Comparison of ENCODE assay signal across 16 cellular contexts in the genomic region with DNA sequence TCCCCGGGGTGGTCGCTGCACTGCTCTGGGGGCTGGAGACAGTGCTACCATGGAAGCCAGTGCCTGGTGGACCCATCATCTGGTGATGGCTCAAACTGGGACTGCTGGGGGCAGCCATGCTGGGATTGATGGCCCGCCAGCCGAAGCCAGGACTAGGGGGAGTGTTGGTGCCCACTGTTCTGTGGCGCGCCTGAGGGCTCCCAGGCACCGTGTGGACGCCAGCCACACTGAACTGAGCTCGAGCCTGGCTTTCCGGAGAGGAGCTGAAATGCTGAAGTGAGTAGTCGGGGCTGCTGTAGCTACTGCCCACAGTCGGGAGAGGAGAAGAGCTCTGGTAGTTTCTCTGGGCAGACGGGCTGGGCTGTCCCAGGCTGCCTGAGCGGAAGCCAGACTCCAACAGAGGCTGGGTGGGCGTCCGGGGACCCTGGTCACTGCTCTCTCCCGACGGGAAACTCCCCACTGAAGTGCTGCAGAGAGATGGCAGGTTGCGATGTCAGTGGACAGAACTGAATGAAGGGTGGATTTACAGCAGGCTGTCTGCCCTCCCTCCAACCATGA.
DNase-seq lines count a peak whose midpoint lies in the region; ATAC-seq and TF ChIP-seq lines count a peak whose summit lies in the region.
"Had no signal": no experiment of that assay in that cellular context is flagged by ENCODE, and none has a peak within 500 bp of the region (broad histone marks: within the 10 kb centered on the region; RNA-seq: fewer than 3 reads in every experiment).

No MANE protein-coding gene starts in this region.

- H3K9ac ChIP-seq in trophoblast cell (ENCODE audit: low read length) = no peak overlapping the region
- H3K9ac ChIP-seq in colonic mucosa (ENCODE audit: low read depth in 2 of 2, low read length in 2 of 2) = no peak overlapping the region

- no peaks in the 10 kb centered on the region for H3K9me3 Mint-ChIP-seq in chondrocyte (ENCODE audit: low read depth)
- H3K9me3 Mint-ChIP-seq: CD8-positive, alpha-beta memory T cell had no signal

- H3K27ac ChIP-seq in left ventricle myocardium inferior (replicated peaks) (peak overlapping the region; percentile 95), trophoblast cell (ENCODE audit: low read depth, low read length) (no peak overlapping the region), tibial artery (peak overlapping the region; percentile 61 to 64), colonic mucosa (no peak overlapping the region)

- H2BK5ac ChIP-seq in trophoblast cell (ENCODE audit: low read depth, low read length, poor library complexity) = no peak overlapping the region

- intact Hi-C loops in left ventricle myocardium inferior (cut with micrococcal nuclease) = no loop called here
- intact Hi-C loops in tibial artery (cut with DNase I; ENCODE audit: low total_unique reads) = no loop called here
- intact Hi-C loops in colonic mucosa (cut with DNase I) = no loop called here

- H3K9me3 ChIP-seq in left ventricle myocardium inferior (replicated peaks) = no peaks in the 10 kb centered on the region
- H3K9me3 ChIP-seq in trophoblast cell (ENCODE audit: insufficient read depth, low read depth, low read length) = peaks cover 3% of the 10 kb centered on the region
- no peaks in the 10 kb centered on the region for H3K9me3 ChIP-seq in tibial artery
- H3K9me3 ChIP-seq in colonic mucosa = no peaks in the 10 kb centered on the region

- no peaks in the 10 kb centered on the region for H3K27me3 Mint-ChIP-seq in chondrocyte (ENCODE audit: low read depth)

- peak overlapping the region; percentile 15 for H4K12ac ChIP-seq in trophoblast cell (ENCODE audit: low read depth, low read length)

- peaks cover 40% of the 10 kb centered on the region for H3K4me1 Mint-ChIP-seq in chondrocyte (ENCODE audit: low read depth)
- H3K4me1 Mint-ChIP-seq: CD8-positive, alpha-beta memory T cell had no signal

- peaks cover 60% of the 10 kb centered on the region for H3K36me3 Mint-ChIP-seq in chondrocyte (ENCODE audit: low read depth)
- H3K36me3 Mint-ChIP-seq: CD8-positive, alpha-beta memory T cell had no signal

- H2AK5ac ChIP-seq in trophoblast cell (ENCODE audit: low read length) = no peak overlapping the region

- H4K91ac ChIP-seq in trophoblast cell (ENCODE audit: low read depth, low read length) = no peak overlapping the region

- no peak for ATAC-seq in HG03439 (IDR thresholded peaks at IDR 0.05; ENCODE audit: unreplicated experiment)
- ATAC-seq: HCT116 had no signal

- no peak overlapping the region for H3K23ac ChIP-seq in trophoblast cell (ENCODE audit: low read length)

- H3K27ac Mint-ChIP-seq in chondrocyte (ENCODE audit: unreplicated experiment) = peak overlapping the region; percentile 74

- TF ChIP-seq CTCF in chondrocyte (IDR thresholded peaks at IDR 0.05) = no peak
- TF ChIP-seq CTCF in left ventricle myocardium inferior (IDR thresholded peaks at IDR 0.05; ENCODE audit: borderline replicate concordance) = no peak
- no peak for TF ChIP-seq CTCF in tibial artery (IDR thresholded peaks at IDR 0.05)
- TF ChIP-seq CTCF in colonic mucosa (IDR thresholded peaks at IDR 0.05) = no peak

- no peak overlapping the region for H3K4me2 ChIP-seq in trophoblast cell (ENCODE audit: low read length)

- H3K79me2 ChIP-seq in trophoblast cell (ENCODE audit: control insufficient read depth, insufficient read depth, low read length, poor library complexity) = no peaks in the 10 kb centered on the region

- H2AFZ ChIP-seq in trophoblast cell (ENCODE audit: insufficient read depth, low read length, poor library complexity) = no peak overlapping the region

- peaks cover 97% of the 10 kb centered on the region for H3K36me3 ChIP-seq in left ventricle myocardium inferior
- H3K36me3 ChIP-seq in trophoblast cell (ENCODE audit: control insufficient read depth in 1 of 2, insufficient read depth in 2 of 2, low read length in 2 of 2) = no peaks in the 10 kb centered on the region
- H3K36me3 ChIP-seq in tibial artery = peaks cover 100% of the 10 kb centered on the region in 3 donors
- H3K36me3 ChIP-seq in colonic mucosa = no peaks in the 10 kb centered on the region

- H3K4ac ChIP-seq in trophoblast cell (ENCODE audit: low read depth, low read length) = no peak overlapping the region

- H2BK120ac ChIP-seq in trophoblast cell (ENCODE audit: insufficient read depth, low read length, poor library complexity) = no peak overlapping the region

- DNase-seq in chondrocyte (ENCODE audit: low spot score) = no peak
- no peak for DNase-seq in left ventricle myocardium inferior
- DNase-seq in trophoblast cell = no peak
- DNase-seq in tibial artery = no peak
- DNase-seq in colonic mucosa = no peak
- no peak for DNase-seq in stimulated activated CD4-positive, alpha-beta T cell treated with anti-CD3 and anti-CD28 coated beads, Interleukin-15, amount 100 ng/mL, for 24 hours
- DNase-seq: CD8-positive, alpha-beta memory T cell; DND-41; GDM1; MV-4-11; NCI-H1417 treated with DMSO at 0.1 percent for 48 hours; NCI-H2029; NCI-H2171 treated with DMSO at 0.1 percent for 48 hours; NCI-H510A had no signal

- H3K27me3 ChIP-seq in left ventricle myocardium inferior (ENCODE audit: low read depth) (no peaks in the 10 kb centered on the region), trophoblast cell (ENCODE audit: insufficient read depth, low read length) (no peaks in the 10 kb centered on the region), tibial artery (no peaks in the 10 kb centered on the region), colonic mucosa (no peaks in the 10 kb centered on the region)

- H3K79me1 ChIP-seq in trophoblast cell (ENCODE audit: low read length) = no peaks in the 10 kb centered on the region

- H3K18ac ChIP-seq in trophoblast cell (ENCODE audit: low read length) = no peak overlapping the region

- H3K4me1 ChIP-seq in left ventricle myocardium inferior (peaks cover 100% of the 10 kb centered on the region), trophoblast cell (ENCODE audit: control insufficient read depth in 1 of 2, insufficient read depth in 2 of 2, low read length in 2 of 2) (peaks cover 8 to 10% of the 10 kb centered on the region in 2 experiments), tibial artery (peaks cover 3 to 83% (median 62%) of the 10 kb centered on the region in 4 donors), colonic mucosa (no peaks in the 10 kb centered on the region)

- H3K4me3 ChIP-seq in left ventricle myocardium inferior (no peak overlapping the region), trophoblast cell (ENCODE audit: low read depth, low read length) (no peak overlapping the region), tibial artery (no peak overlapping the region), colonic mucosa (no peak overlapping the region)

- H4K8ac ChIP-seq in trophoblast cell (ENCODE audit: low read depth, low read length) = no peak overlapping the region

- H3K14ac ChIP-seq in trophoblast cell (ENCODE audit: low read length) = no peak overlapping the region

- H2BK12ac ChIP-seq in trophoblast cell (ENCODE audit: low read length) = no peak overlapping the region

- no peak overlapping the region for H3K4me3 Mint-ChIP-seq in chondrocyte (ENCODE audit: unreplicated experiment)
- H3K4me3 Mint-ChIP-seq: CD8-positive, alpha-beta memory T cell had no signal

- no CpG with 5 or more reads among the region's 19 CpGs for WGBS in trophoblast cell (ENCODE audit: extremely low coverage, insufficient coverage, insufficient read length)

Comparison
In these comparisons a context has a peak if more than half of its experiments do, and no peak if none do; other contexts are left out.
1. H3K27ac ChIP-seq: peak in left ventricle myocardium inferior (single experiment) and tibial artery (2 of 2); none in trophoblast cell (single experiment) and colonic mucosa (single experiment).